In genomic region chr5:154288145-154288544, GRCh38 we compare ENCODE assay signal across 14 cellular contexts.
DNase-seq lines count a peak whose midpoint lies in the region; ATAC-seq and TF ChIP-seq lines count a peak whose summit lies in the region.
"Had no signal": no experiment of that assay in that cellular context is flagged by ENCODE, and none has a peak within 500 bp of the region (broad histone marks: within the 10 kb centered on the region; RNA-seq: fewer than 3 reads in every experiment).

No MANE protein-coding gene starts in this region.

- intact Hi-C loops in activated CD8-positive, alpha-beta T cell treated with anti-CD3 and anti-CD28 coated beads for 36 hours (cut with micrococcal nuclease), result no loop called here

- H3K4me1 ChIP-seq in neuronal stem cell (ENCODE audit: control insufficient read depth in 2 of 2, insufficient read depth in 1 of 2, low read depth in 1 of 2, low read length in 2 of 2), result peaks cover 22% of the 10 kb centered on the region in 2 donors

- H3K4me1 Mint-ChIP-seq in WTC11, result peaks cover 43% of the 10 kb centered on the region
- peaks cover 2% of the 10 kb centered on the region for H3K4me1 Mint-ChIP-seq in activated CD8-positive, alpha-beta T cell treated with anti-CD3 and anti-CD28 coated beads for 36 hours (ENCODE audit: low read depth)

- H3K79me1 ChIP-seq in neuronal stem cell (ENCODE audit: low read depth, low read length), result no peaks in the 10 kb centered on the region

- no peaks in the 10 kb centered on the region for H3K9me3 Mint-ChIP-seq in WTC11
- H3K9me3 Mint-ChIP-seq in activated CD8-positive, alpha-beta T cell treated with anti-CD3 and anti-CD28 coated beads for 36 hours, result no peaks in the 10 kb centered on the region

- no peak overlapping the region for H3K4ac ChIP-seq in neuronal stem cell (ENCODE audit: low read length)

- no peak overlapping the region for H3K23ac ChIP-seq in neuronal stem cell (ENCODE audit: low read depth, low read length, poor library complexity)

- H3K27me3 Mint-ChIP-seq in WTC11 (ENCODE audit: low read depth), result no peaks in the 10 kb centered on the region
- no peaks in the 10 kb centered on the region for H3K27me3 Mint-ChIP-seq in activated CD8-positive, alpha-beta T cell treated with anti-CD3 and anti-CD28 coated beads for 36 hours
- H3K27me3 Mint-ChIP-seq: activated naive CD8-positive, alpha-beta T cell had no signal

- no peak overlapping the region for H4K8ac ChIP-seq in neuronal stem cell (ENCODE audit: low read depth, low read length)

- CTCF ChIA-PET in AG04449 (lab: Yijun Ruan, JAX) (interaction anchor here (0.6 to 4.7 kb wide), 3 partner anchors 21 to 117 kb away, joined by 3 to 22 read pairs (median 3); no protein-coding TSS in a partner anchor), WTC11 (lab: Charles Lee) (interaction anchor here (1.0 to 1.6 kb wide), 2 partner anchors 117 to 216 kb away, joined by 3 to 8 read pairs; no protein-coding TSS in a partner anchor)
- CTCF ChIA-PET in activated CD8-positive, alpha-beta T cell treated with anti-CD3 and anti-CD28 coated beads for 36 hours (lab: Charles Lee), result no interaction called here

- no peak overlapping the region for H2BK5ac ChIP-seq in neuronal stem cell (ENCODE audit: low read length)

- H3K27me3 ChIP-seq in neuronal stem cell (ENCODE audit: control insufficient read depth in 3 of 3, insufficient read depth in 3 of 3, low read depth in 1 of 3, low read length in 3 of 3), result no peaks in the 10 kb centered on the region

- no peak overlapping the region for H4K91ac ChIP-seq in neuronal stem cell (ENCODE audit: low read depth, low read length, poor library complexity)

- H3K4me3 ChIP-seq in AG04449 (ENCODE audit: low read depth, low read length) (peak overlapping the region; percentile 12; the same call in 1 of the 2 replicates), fibroblast of villous mesenchyme (ENCODE audit: low read depth, low read length) (no peak overlapping the region), neuronal stem cell (ENCODE audit: low read length in 2 of 2) (no peak overlapping the region)

- 0 out of 2 replicates have a peak overlapping the region, but pooled peaks have one; percentile 29 for H3K27ac Mint-ChIP-seq in WTC11
- no peak overlapping the region for H3K27ac Mint-ChIP-seq in activated CD8-positive, alpha-beta T cell treated with anti-CD3 and anti-CD28 coated beads for 36 hours
- H3K27ac Mint-ChIP-seq: activated naive CD8-positive, alpha-beta T cell had no signal

- no peak overlapping the region for H3K9ac ChIP-seq in neuronal stem cell (ENCODE audit: low read depth, low read length, poor library complexity)

- H3K9me3 ChIP-seq in neuronal stem cell (replicated peaks in 1 of 2; ENCODE audit: control insufficient read depth in 2 of 2, insufficient read depth in 1 of 2, low read depth in 1 of 2, low read length in 2 of 2), result no peaks in the 10 kb centered on the region

- H2BK120ac ChIP-seq in neuronal stem cell (ENCODE audit: low read depth, low read length), result no peak overlapping the region

- TF ChIP-seq CTCF in AG04449 (IDR thresholded peaks at IDR 0.05; ENCODE audit: insufficient read depth, low read length, missing control alignments) (no peak), WTC11 (IDR thresholded peaks at IDR 0.05) (no peak), fibroblast of villous mesenchyme (IDR thresholded peaks at IDR 0.05; ENCODE audit: insufficient read depth, low read depth, low read length) (no peak)
- no peak for TF ChIP-seq CTCF in activated CD8-positive, alpha-beta T cell treated with anti-CD3 and anti-CD28 coated beads for 36 hours (IDR thresholded peaks at IDR 0.05)

- peak; percentile 58 for DNase-seq in AG04449 (ENCODE audit: low read depth, low spot score)
- DNase-seq in WTC11 (ENCODE audit: low spot score), result no peak
- peak; percentile 56 for DNase-seq in fibroblast of villous mesenchyme (ENCODE audit: low read depth)
- DNase-seq in neuronal stem cell (ENCODE audit: low spot score), result no peak
- no peak for DNase-seq in activated CD8-positive, alpha-beta T cell treated with anti-CD3 and anti-CD28 coated beads for 36 hours
- no peak for DNase-seq in SIG-M5 (lab: John Stamatoyannopoulos, UW)
- no peak for DNase-seq in glomerular visceral epithelial cell (ENCODE audit: extremely low spot score)
- DNase-seq: activated CD4-positive, alpha-beta T cell treated with anti-CD3 and anti-CD28 coated beads for 1 hour; AML-193; GF-D8; NCI-H2029 had no signal

- H3K18ac ChIP-seq in neuronal stem cell (ENCODE audit: low read length), result peak overlapping the region; percentile 3

- H3K4me2 ChIP-seq in neuronal stem cell (ENCODE audit: insufficient read depth, low read length, poor library complexity, severe bottlenecking), result no peak overlapping the region

- H2AK5ac ChIP-seq in neuronal stem cell (ENCODE audit: low read depth, low read length), result no peak overlapping the region

- H2AFZ ChIP-seq in neuronal stem cell (ENCODE audit: low read length), result no peak overlapping the region

- no peaks in the 10 kb centered on the region for H3K36me3 Mint-ChIP-seq in WTC11
- no peaks in the 10 kb centered on the region for H3K36me3 Mint-ChIP-seq in activated CD8-positive, alpha-beta T cell treated with anti-CD3 and anti-CD28 coated beads for 36 hours (ENCODE audit: low read depth)

- no peak for ATAC-seq in WTC11
- ATAC-seq in activated CD8-positive, alpha-beta T cell treated with anti-CD3 and anti-CD28 coated beads for 36 hours, result no peak
- no peak for ATAC-seq in GM21737 (IDR thresholded peaks at IDR 0.05; ENCODE audit: unreplicated experiment)

- H3K36me3 ChIP-seq in neuronal stem cell (replicated peaks in 1 of 2; ENCODE audit: control insufficient read depth in 2 of 2, insufficient read depth in 2 of 2, low read length in 2 of 2), result no peaks in the 10 kb centered on the region

- POLR2A ChIA-PET in AG04449 (lab: Yijun Ruan, JAX) (interaction anchor here (0.7 to 3.2 kb wide), 5 partner anchors 13 to 97 kb away, joined by 3 to 12 read pairs (median 4); partner anchors contain the start of gene GALNT10), WTC11 (lab: Charles Lee) (no interaction called here)
- POLR2A ChIA-PET in activated CD8-positive, alpha-beta T cell treated with anti-CD3 and anti-CD28 coated beads for 36 hours (lab: Charles Lee), result no interaction called here

- no peak overlapping the region for H3K27ac ChIP-seq in neuronal stem cell (replicated peaks; ENCODE audit: low read length)
- H3K27ac ChIP-seq: RWPE1 had no signal

- no CpG with 5 or more reads among the region's 2 CpGs for WGBS in neuronal stem cell (ENCODE audit: extremely low coverage in 2 of 2, insufficient read length in 2 of 2, insufficient replicate concordance in 1 of 2), 2 donors

- no peak overlapping the region for H2BK15ac ChIP-seq in neuronal stem cell (ENCODE audit: low read length)

- no peak overlapping the region for H3K14ac ChIP-seq in neuronal stem cell (ENCODE audit: low read length)

- H3K4me3 Mint-ChIP-seq in WTC11, result no peak overlapping the region
- no peak overlapping the region for H3K4me3 Mint-ChIP-seq in activated CD8-positive, alpha-beta T cell treated with anti-CD3 and anti-CD28 coated beads for 36 hours
- H3K4me3 Mint-ChIP-seq: activated naive CD8-positive, alpha-beta T cell had no signal

- H2BK12ac ChIP-seq in neuronal stem cell (ENCODE audit: low read length), result no peak overlapping the region

TF ChIP-seq in WTC11, 78 proteins besides CTCF, POLR2A, EP300 and RAD21:
- TF ChIP-seq, protein P1, sequence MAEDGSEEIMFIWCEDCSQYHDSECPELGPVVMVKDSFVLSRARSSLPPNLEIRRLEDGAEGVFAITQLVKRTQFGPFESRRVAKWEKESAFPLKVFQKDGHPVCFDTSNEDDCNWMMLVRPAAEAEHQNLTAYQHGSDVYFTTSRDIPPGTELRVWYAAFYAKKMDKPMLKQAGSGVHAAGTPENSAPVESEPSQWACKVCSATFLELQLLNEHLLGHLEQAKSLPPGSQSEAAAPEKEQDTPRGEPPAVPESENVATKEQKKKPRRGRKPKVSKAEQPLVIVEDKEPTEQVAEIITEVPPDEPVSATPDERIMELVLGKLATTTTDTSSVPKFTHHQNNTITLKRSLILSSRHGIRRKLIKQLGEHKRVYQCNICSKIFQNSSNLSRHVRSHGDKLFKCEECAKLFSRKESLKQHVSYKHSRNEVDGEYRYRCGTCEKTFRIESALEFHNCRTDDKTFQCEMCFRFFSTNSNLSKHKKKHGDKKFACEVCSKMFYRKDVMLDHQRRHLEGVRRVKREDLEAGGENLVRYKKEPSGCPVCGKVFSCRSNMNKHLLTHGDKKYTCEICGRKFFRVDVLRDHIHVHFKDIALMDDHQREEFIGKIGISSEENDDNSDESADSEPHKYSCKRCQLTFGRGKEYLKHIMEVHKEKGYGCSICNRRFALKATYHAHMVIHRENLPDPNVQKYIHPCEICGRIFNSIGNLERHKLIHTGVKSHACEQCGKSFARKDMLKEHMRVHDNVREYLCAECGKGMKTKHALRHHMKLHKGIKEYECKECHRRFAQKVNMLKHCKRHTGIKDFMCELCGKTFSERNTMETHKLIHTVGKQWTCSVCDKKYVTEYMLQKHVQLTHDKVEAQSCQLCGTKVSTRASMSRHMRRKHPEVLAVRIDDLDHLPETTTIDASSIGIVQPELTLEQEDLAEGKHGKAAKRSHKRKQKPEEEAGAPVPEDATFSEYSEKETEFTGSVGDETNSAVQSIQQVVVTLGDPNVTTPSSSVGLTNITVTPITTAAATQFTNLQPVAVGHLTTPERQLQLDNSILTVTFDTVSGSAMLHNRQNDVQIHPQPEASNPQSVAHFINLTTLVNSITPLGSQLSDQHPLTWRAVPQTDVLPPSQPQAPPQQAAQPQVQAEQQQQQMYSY (CRISPR knock-in tag; IDR thresholded peaks at IDR 0.05), result no peak

Comparison
In these comparisons a context has a peak if more than half of its experiments do, and no peak if none do; other contexts are left out.
1. DNase-seq: peak in AG04449 (single experiment) and fibroblast of villous mesenchyme (single experiment); none in WTC11 (single experiment), neuronal stem cell (single experiment), activated CD8-positive, alpha-beta T cell treated with anti-CD3 and anti-CD28 coated beads for 36 hours (single experiment), SIG-M5 (single experiment) and glomerular visceral epithelial cell (single experiment).